Comparison of ENCODE assay signal across 9 cellular contexts in the genomic region with DNA sequence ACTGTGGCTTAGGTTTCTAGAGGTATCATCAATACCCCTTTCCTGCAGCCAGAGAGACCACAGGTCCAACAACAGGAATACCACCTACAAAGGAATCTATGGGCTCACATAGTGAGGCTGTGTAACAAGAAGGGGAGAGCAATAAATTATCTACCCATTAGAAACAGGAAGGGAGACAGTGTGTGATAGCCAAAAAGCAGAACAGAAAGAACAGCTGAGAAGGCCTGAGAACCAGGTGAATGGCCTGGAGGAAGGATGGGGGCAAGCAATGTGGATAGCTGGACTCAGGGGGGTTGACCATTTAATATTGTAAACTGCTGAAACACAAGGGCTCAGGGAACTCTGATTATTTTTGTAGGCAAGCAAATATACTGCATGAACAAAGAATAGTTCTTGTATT.
DNase-seq lines count a peak whose midpoint lies in the region; ATAC-seq and TF ChIP-seq lines count a peak whose summit lies in the region.
"Had no signal": no experiment of that assay in that cellular context is flagged by ENCODE, and none has a peak within 500 bp of the region (broad histone marks: within the 10 kb centered on the region; RNA-seq: fewer than 3 reads in every experiment).

No MANE protein-coding gene starts in this region.

- POLR2A ChIA-PET in activated CD8-positive, alpha-beta T cell treated with anti-CD3 and anti-CD28 coated beads, Interleukin-2, amount 10 ng/mL, durations not matched to agents 7 days and 5 days (lab: Charles Lee) = no interaction called here

- peaks cover 3% of the 10 kb centered on the region for H3K9me3 Mint-ChIP-seq in neural crest cell
- H3K9me3 Mint-ChIP-seq in activated CD8-positive, alpha-beta T cell treated with anti-CD3 and anti-CD28 coated beads, Interleukin-2, amount 10 ng/mL, durations not matched to agents 7 days and 5 days (ENCODE audit: insufficient read depth) = no peaks in the 10 kb centered on the region
- H3K9me3 Mint-ChIP-seq: memory B cell had no signal

- no peaks in the 10 kb centered on the region for H3K27me3 Mint-ChIP-seq in neural crest cell (ENCODE audit: low read depth)
- no peaks in the 10 kb centered on the region for H3K27me3 Mint-ChIP-seq in activated CD8-positive, alpha-beta T cell treated with anti-CD3 and anti-CD28 coated beads, Interleukin-2, amount 10 ng/mL, durations not matched to agents 7 days and 5 days (ENCODE audit: low read depth)
- H3K27me3 Mint-ChIP-seq: memory B cell had no signal

- H3K4me3 Mint-ChIP-seq in neural crest cell = no peak overlapping the region
- no peak overlapping the region for H3K4me3 Mint-ChIP-seq in activated CD8-positive, alpha-beta T cell treated with anti-CD3 and anti-CD28 coated beads, Interleukin-2, amount 10 ng/mL, durations not matched to agents 7 days and 5 days
- H3K4me3 Mint-ChIP-seq: memory B cell had no signal

- H3K27ac Mint-ChIP-seq in neural crest cell (ENCODE audit: unreplicated experiment) = peak overlapping the region; percentile 89
- no peak overlapping the region for H3K27ac Mint-ChIP-seq in activated CD8-positive, alpha-beta T cell treated with anti-CD3 and anti-CD28 coated beads, Interleukin-2, amount 10 ng/mL, durations not matched to agents 7 days and 5 days
- H3K27ac Mint-ChIP-seq: memory B cell had no signal

- ATAC-seq in GM19023 (IDR thresholded peaks at IDR 0.05; ENCODE audit: unreplicated experiment) (peak; percentile 85), GM21825 (IDR thresholded peaks at IDR 0.05; ENCODE audit: unreplicated experiment) (peak; percentile 97), HG03280 (IDR thresholded peaks at IDR 0.05; ENCODE audit: unreplicated experiment) (peak; percentile 90)
- no peak for ATAC-seq in activated CD8-positive, alpha-beta T cell treated with anti-CD3 and anti-CD28 coated beads, Interleukin-2, amount 10 ng/mL, durations not matched to agents 7 days and 5 days

- H3K4me1 Mint-ChIP-seq in neural crest cell = peaks cover 38% of the 10 kb centered on the region
- no peaks in the 10 kb centered on the region for H3K4me1 Mint-ChIP-seq in activated CD8-positive, alpha-beta T cell treated with anti-CD3 and anti-CD28 coated beads, Interleukin-2, amount 10 ng/mL, durations not matched to agents 7 days and 5 days (ENCODE audit: low read depth)

- no peak for DNase-seq in neural crest cell (ENCODE audit: low read depth, low spot score)
- no peak for DNase-seq in glomerular visceral epithelial cell (ENCODE audit: extremely low spot score)
- no peak for DNase-seq in activated CD8-positive, alpha-beta T cell treated with anti-CD3 and anti-CD28 coated beads, Interleukin-2, amount 10 ng/mL, durations not matched to agents 7 days and 5 days
- no peak for DNase-seq in HT-29 (ENCODE audit: low spot score)
- DNase-seq in HUDEP-2 (lab: John Stamatoyannopoulos, UW; ENCODE audit: unreplicated experiment in 76 of 76) = no peak

- no peak for TF ChIP-seq CTCF in neural crest cell (conservative IDR thresholded peaks at IDR 0.05)

- H3K36me3 Mint-ChIP-seq in neural crest cell (ENCODE audit: low read depth) = no peaks in the 10 kb centered on the region
- H3K36me3 Mint-ChIP-seq in activated CD8-positive, alpha-beta T cell treated with anti-CD3 and anti-CD28 coated beads, Interleukin-2, amount 10 ng/mL, durations not matched to agents 7 days and 5 days (ENCODE audit: low read depth) = no peaks in the 10 kb centered on the region
- H3K36me3 Mint-ChIP-seq: memory B cell had no signal

- CTCF ChIA-PET in activated CD8-positive, alpha-beta T cell treated with anti-CD3 and anti-CD28 coated beads, Interleukin-2, amount 10 ng/mL, durations not matched to agents 7 days and 5 days (lab: Charles Lee) = no interaction called here
